In the genomic region with DNA sequence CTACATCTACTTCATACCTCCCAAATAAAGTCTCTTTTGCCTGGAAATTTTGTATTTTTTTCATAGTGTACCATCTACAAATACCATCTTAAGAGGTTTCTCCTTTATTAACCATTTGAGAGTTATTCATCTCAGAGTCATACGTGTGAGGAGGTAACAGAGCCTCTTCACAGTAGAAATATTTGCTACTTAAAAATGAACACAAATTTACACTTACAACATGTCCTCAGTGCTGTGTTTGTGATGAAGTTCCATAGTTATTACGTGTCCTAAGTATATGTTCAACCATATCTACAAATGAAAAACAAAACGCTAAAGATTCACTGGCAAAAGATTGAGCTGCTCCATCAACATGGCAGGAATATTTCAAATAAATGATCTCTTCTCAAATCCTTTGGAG, we compare ENCODE assay signal across 9 cellular contexts. TPM values are rescaled to one million over a fixed set of nuclear protein-coding genes. Genes with fewer than 3 reads are reported as not detected.
DNase-seq lines count a peak whose midpoint lies in the region; ATAC-seq and TF ChIP-seq lines count a peak whose summit lies in the region.
"Had no signal": no experiment of that assay in that cellular context is flagged by ENCODE, and none has a peak within 500 bp of the region (broad histone marks: within the 10 kb centered on the region; RNA-seq: fewer than 3 reads in every experiment).

No MANE protein-coding gene starts in this region.

- POLR2A ChIA-PET in PC-3 (lab: Charles Lee; ENCODE audit: unreplicated experiment), result interaction anchor here (0.6 to 0.9 kb wide), 2 partner anchors 15 to 75 kb away, joined by 3 read pairs; no protein-coding TSS in a partner anchor

- no peaks in the 10 kb centered on the region for H3K9me3 Mint-ChIP-seq in effector memory CD8-positive, alpha-beta T cell

- H3K27ac ChIP-seq in PC-3 (ENCODE audit: low read length) (no peak overlapping the region), skeletal muscle tissue (ENCODE audit: low read depth, low read length) (peak overlapping the region; percentile 84)

- no peaks in the 10 kb centered on the region for H3K9me2 ChIP-seq in PC-3 (replicated peaks; ENCODE audit: low read length)

- TF ChIP-seq CTCF in PC-3 (conservative IDR thresholded peaks at IDR 0.05; ENCODE audit: low read depth, low read length) (no peak), fibroblast of mammary gland (conservative IDR thresholded peaks at IDR 0.05; ENCODE audit: control insufficient read depth, insufficient read depth, low read depth, low read length) (no peak)

- no peaks in the 10 kb centered on the region for H3F3A ChIP-seq in PC-3 (ENCODE audit: low read length, unreplicated experiment)

- H3K79me2 ChIP-seq in PC-3 (ENCODE audit: low read length), result no peaks in the 10 kb centered on the region

- peak overlapping the region; percentile 79 for H2AFZ ChIP-seq in PC-3 (ENCODE audit: low read length)

- H3K36me3 Mint-ChIP-seq in effector memory CD8-positive, alpha-beta T cell (ENCODE audit: insufficient read depth), result no peaks in the 10 kb centered on the region

- peak overlapping the region; percentile 63 for H3K4me3 ChIP-seq in PC-3 (ENCODE audit: low read length)
- H3K4me3 ChIP-seq in fibroblast of mammary gland (ENCODE audit: control insufficient read depth, low read depth, low read length), result peak overlapping the region; percentile 22
- H3K4me3 ChIP-seq in skeletal muscle tissue (ENCODE audit: low read length in 3 of 3), result peak overlapping the region; percentile 68 to 90 (median 68)

- H3K4me1 Mint-ChIP-seq in effector memory CD8-positive, alpha-beta T cell (ENCODE audit: low read depth in 2 of 2), result peaks cover 9 to 10% of the 10 kb centered on the region in 2 donors

- H3K9me3 ChIP-seq in PC-3 (ENCODE audit: low read length) (no peaks in the 10 kb centered on the region), skeletal muscle tissue (ENCODE audit: control insufficient read depth in 3 of 3, low read length in 3 of 3) (no peaks in the 10 kb centered on the region)
- H3K9me3 ChIP-seq: ovary had no signal

- CTCF ChIA-PET in PC-3 (lab: Charles Lee), result interaction anchor here (0.6 to 2.2 kb wide), 5 partner anchors 15 to 132 kb away, joined by 3 to 16 read pairs (median 11); no protein-coding TSS in a partner anchor

- H3K27me3 Mint-ChIP-seq in effector memory CD8-positive, alpha-beta T cell, result peaks cover 0 to 6% of the 10 kb centered on the region in 2 donors

- intact Hi-C loops in PC-3 (cut with micrococcal nuclease), result loop anchor here (1.0 to 5.0 kb wide), 6 partner anchors 49 to 438 kb away; no protein-coding TSS in a partner anchor

- H3K27ac Mint-ChIP-seq in effector memory CD8-positive, alpha-beta T cell, result no peak overlapping the region

- H4K20me1 ChIP-seq in PC-3 (ENCODE audit: low read length), result no peaks in the 10 kb centered on the region

- peak overlapping the region; percentile 81 for H3K4me2 ChIP-seq in PC-3 (ENCODE audit: low read length)

- DNase-seq in ELR (ENCODE audit: low read depth) (peak; percentile 29), PC-3 (no peak), fibroblast of mammary gland (ENCODE audit: low read depth) (peak; percentile 7)
- no peak for DNase-seq in effector memory CD8-positive, alpha-beta T cell

- H3K4me1 ChIP-seq in PC-3 (ENCODE audit: insufficient read depth, low read length), result peaks cover 40% of the 10 kb centered on the region
- H3K4me1 ChIP-seq in skeletal muscle tissue (ENCODE audit: control insufficient read depth in 3 of 3, insufficient read depth in 3 of 3, low read length in 3 of 3), result peaks cover 10 to 23% (median 21%) of the 10 kb centered on the region in 3 donors

- H3K9ac ChIP-seq in PC-3 (ENCODE audit: low read length) (no peak overlapping the region; the same call in 1 of the 2 replicates), skeletal muscle tissue (ENCODE audit: low read depth in 1 of 3, low read length in 3 of 3) (peak overlapping the region; percentile 54 to 78 (median 72))

- H3K27me3 ChIP-seq in PC-3 (ENCODE audit: low read length), result no peaks in the 10 kb centered on the region
- H3K27me3 ChIP-seq in skeletal muscle tissue (ENCODE audit: control insufficient read depth in 3 of 3, insufficient read depth in 3 of 3, low read length in 3 of 3), result no peaks in the 10 kb centered on the region
- H3K27me3 ChIP-seq: ovary had no signal

- no TSS peak for BruUV-seq in PC-3 (replicated peaks; lab: Mats Ljungman, UMichigan)

- no peak for ATAC-seq in PC-3
- no peak for ATAC-seq in HG02798 (IDR thresholded peaks at IDR 0.05; ENCODE audit: poor library complexity, unreplicated experiment)
- ATAC-seq in effector memory CD8-positive, alpha-beta T cell (replicated peaks), result no peak
- no peak for ATAC-seq in HG03571 (IDR thresholded peaks at IDR 0.05; ENCODE audit: unreplicated experiment)
- ATAC-seq in HG02763 (IDR thresholded peaks at IDR 0.05; ENCODE audit: unreplicated experiment), result no peak

- H3K36me3 ChIP-seq in PC-3 (ENCODE audit: low read depth, low read length), result no peaks in the 10 kb centered on the region
- no peaks in the 10 kb centered on the region for H3K36me3 ChIP-seq in skeletal muscle tissue (ENCODE audit: control insufficient read depth in 3 of 3, insufficient read depth in 3 of 3, low read length in 3 of 3)
- H3K36me3 ChIP-seq: ovary had no signal

- no peak overlapping the region for H3K4me3 Mint-ChIP-seq in effector memory CD8-positive, alpha-beta T cell

RNA-seq across cellular contexts. Expression of gene HNRNPA3, which starts 48.5 kb away (rescaled TPM):
- 50.3 and 90.2 TPM in 2 replicates for total RNA-seq in PC-3 (2014; rRNA removed)
- 49.1 TPM for total RNA-seq in skeletal muscle tissue

Comparison
In these comparisons a context has a peak if more than half of its experiments do, and no peak if none do; other contexts are left out.
1. DNase-seq: peak in ELR (single experiment) and fibroblast of mammary gland (single experiment); none in PC-3 (single experiment) and effector memory CD8-positive, alpha-beta T cell (0 of 3).
2. Peak in every context shown above with its lines, with median percentiles within 50 percentile points of each other: H3K4me3 ChIP-seq.